29 cellular contexts compared by ENCODE assay signal in the genomic region with DNA sequence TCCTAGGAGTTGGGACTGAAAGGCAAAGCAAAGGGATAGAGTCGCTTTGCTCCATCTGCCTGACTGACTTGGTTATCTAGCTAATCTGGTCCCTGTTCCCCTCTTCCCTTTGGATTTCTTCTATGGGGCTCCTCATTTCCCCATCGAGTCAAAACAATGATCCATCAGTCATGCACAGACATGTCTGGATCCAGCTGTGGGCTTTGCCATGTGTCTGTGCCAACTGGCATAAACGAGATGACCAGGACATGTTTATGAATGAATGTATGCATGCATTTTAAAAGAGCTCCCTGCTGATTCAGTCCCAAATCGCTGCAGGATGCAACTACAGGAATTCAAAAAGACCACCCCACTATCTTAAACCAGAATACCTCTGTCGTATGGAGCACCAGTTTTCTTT.
A peak's percentile ranks its signal among the peaks of the same experiment; 100 is the strongest.
DNase-seq lines count a peak whose midpoint lies in the region; ATAC-seq and TF ChIP-seq lines count a peak whose summit lies in the region.
"Had no signal": no experiment of that assay in that cellular context is flagged by ENCODE, and none has a peak within 500 bp of the region (broad histone marks: within the 10 kb centered on the region; RNA-seq: fewer than 3 reads in every experiment).

No MANE protein-coding gene starts in this region.

- ATAC-seq in GM23338 = no peak
- ATAC-seq: mucosa of descending colon had no signal

- H2AFZ ChIP-seq in GM23338 = peak overlapping the region; percentile 52; the same call in 1 of the 2 replicates
- H2AFZ ChIP-seq in neural progenitor cell (replicated peaks) = peak overlapping the region; percentile 30
- H2AFZ ChIP-seq: parathyroid adenoma had no signal

- H3K27me3 ChIP-seq in GM23338 (ENCODE audit: insufficient read depth) (no peaks in the 10 kb centered on the region), endodermal cell (ENCODE audit: control insufficient read depth, insufficient read depth, low read length, poor library complexity, severe bottlenecking) (no peaks in the 10 kb centered on the region), neural progenitor cell (no peaks in the 10 kb centered on the region), esophagus squamous epithelium (no peaks in the 10 kb centered on the region)
- H3K27me3 ChIP-seq: BLaER1, cardiac muscle cell, colonic mucosa, right atrium auricular region, SJSA1 had no signal

- H3K4me1 ChIP-seq in GM23338 (ENCODE audit: insufficient read depth) = peaks cover 11% of the 10 kb centered on the region
- H3K4me1 ChIP-seq in endodermal cell (ENCODE audit: control insufficient read depth, insufficient read depth, low read length) = no peaks in the 10 kb centered on the region
- peaks cover 7% of the 10 kb centered on the region for H3K4me1 ChIP-seq in neural progenitor cell
- H3K4me1 ChIP-seq in esophagus squamous epithelium = peaks cover 0 to 24% (median 14%) of the 10 kb centered on the region in 3 donors
- H3K4me1 ChIP-seq: BLaER1, colonic mucosa, parathyroid adenoma, right atrium auricular region, SJSA1 had no signal

- peak overlapping the region; percentile 58 for H3K27ac Mint-ChIP-seq in GM23338
- H3K27ac Mint-ChIP-seq in endodermal cell = no peak overlapping the region
- peak overlapping the region; percentile 83 for H3K27ac Mint-ChIP-seq in neural progenitor cell
- no peak overlapping the region for H3K27ac Mint-ChIP-seq in activated CD4-positive, alpha-beta T cell treated with anti-CD3 and anti-CD28 coated beads, Interleukin-2, amount 10 ng/mL, durations not matched to agents 7 days and 5 days
- H3K27ac Mint-ChIP-seq: activated CD4-positive, alpha-beta T cell treated with anti-CD3 and anti-CD28 coated beads, Interleukin-2, amount 10 ng/mL, durations not matched to agents 24 days and 14 days; activated naive CD4-positive, alpha-beta T cell treated with anti-CD3 and anti-CD28 coated beads, Interleukin-2, amount 50 U/mL, for 24 hours; nephron had no signal

- H3K9me2 ChIP-seq in GM23338 (ENCODE audit: insufficient read depth) = no peaks in the 10 kb centered on the region; the same call in 1 of the 2 replicates

- H3K9ac ChIP-seq in endodermal cell (ENCODE audit: extremely low read depth, low read length, poor library complexity, severe bottlenecking) (no peak overlapping the region), neural progenitor cell (no peak overlapping the region)
- H3K9ac ChIP-seq: BLaER1, parathyroid adenoma had no signal

- H3K4me1 Mint-ChIP-seq in GM23338 (peaks cover 16% of the 10 kb centered on the region), endodermal cell (peaks cover 2% of the 10 kb centered on the region), neural progenitor cell (peaks cover 11% of the 10 kb centered on the region)
- H3K4me1 Mint-ChIP-seq in activated CD4-positive, alpha-beta T cell treated with anti-CD3 and anti-CD28 coated beads, Interleukin-2, amount 10 ng/mL, durations not matched to agents 7 days and 5 days = no peaks in the 10 kb centered on the region
- H3K4me1 Mint-ChIP-seq: activated CD4-positive, alpha-beta T cell treated with anti-CD3 and anti-CD28 coated beads, Interleukin-2, amount 10 ng/mL, durations not matched to agents 24 days and 14 days; activated naive CD4-positive, alpha-beta T cell treated with anti-CD3 and anti-CD28 coated beads, Interleukin-2, amount 50 U/mL, for 24 hours; nephron had no signal

- intact Hi-C loops in esophagus squamous epithelium (cut with DNase I) = no loop called here

- H3K4me3 ChIP-seq in GM23338 = no peak overlapping the region
- no peak overlapping the region for H3K4me3 ChIP-seq in endodermal cell (ENCODE audit: low read length)
- H3K4me3 ChIP-seq in neural progenitor cell = no peak overlapping the region
- no peak overlapping the region for H3K4me3 ChIP-seq in esophagus squamous epithelium
- H3K4me3 ChIP-seq: BLaER1, cardiac muscle cell, colonic mucosa, mucosa of descending colon, right atrium auricular region, SJSA1, smooth muscle cell had no signal

- H3K9me3 ChIP-seq in endodermal cell (ENCODE audit: control insufficient read depth, low read length) = peaks cover 8% of the 10 kb centered on the region
- no peaks in the 10 kb centered on the region for H3K9me3 ChIP-seq in neural progenitor cell (ENCODE audit: low read depth)
- H3K9me3 ChIP-seq in esophagus squamous epithelium = no peaks in the 10 kb centered on the region
- H3K9me3 ChIP-seq: BLaER1, colonic mucosa, mucosa of descending colon, right atrium auricular region, SJSA1 had no signal

- peaks cover 5% of the 10 kb centered on the region; the same call in 2 of the 3 replicates for H3K9me3 Mint-ChIP-seq in GM23338
- peaks cover 6% of the 10 kb centered on the region for H3K9me3 Mint-ChIP-seq in endodermal cell
- H3K9me3 Mint-ChIP-seq in neural progenitor cell = peaks cover 4% of the 10 kb centered on the region
- H3K9me3 Mint-ChIP-seq in activated CD4-positive, alpha-beta T cell treated with anti-CD3 and anti-CD28 coated beads, Interleukin-2, amount 10 ng/mL, durations not matched to agents 7 days and 5 days = no peaks in the 10 kb centered on the region
- H3K9me3 Mint-ChIP-seq: activated CD4-positive, alpha-beta T cell treated with anti-CD3 and anti-CD28 coated beads, Interleukin-2, amount 10 ng/mL, durations not matched to agents 24 days and 14 days; activated naive CD4-positive, alpha-beta T cell treated with anti-CD3 and anti-CD28 coated beads, Interleukin-2, amount 50 U/mL, for 24 hours had no signal

- TF ChIP-seq POLR2A in esophagus squamous epithelium (IDR thresholded peaks at IDR 0.05) = no peak

- CTCF ChIA-PET in activated CD4-positive, alpha-beta T cell treated with anti-CD3 and anti-CD28 coated beads, Interleukin-2, amount 10 ng/mL, durations not matched to agents 7 days and 5 days (lab: Charles Lee) = interaction anchor here (0.6 kb wide), 1 partner anchor 49 kb away, joined by 3 read pairs; no protein-coding TSS in a partner anchor

- H4K20me1 ChIP-seq in GM23338 (replicated peaks; ENCODE audit: insufficient read depth) = no peaks in the 10 kb centered on the region
- H4K20me1 ChIP-seq in neural progenitor cell (ENCODE audit: low read depth) = no peaks in the 10 kb centered on the region
- H4K20me1 ChIP-seq: BLaER1 had no signal

- H3K36me3 Mint-ChIP-seq in GM23338 (ENCODE audit: low read depth) (peaks cover 5% of the 10 kb centered on the region; the same call in 1 of the 3 replicates), endodermal cell (ENCODE audit: low read depth) (no peaks in the 10 kb centered on the region), neural progenitor cell (no peaks in the 10 kb centered on the region)
- no peaks in the 10 kb centered on the region for H3K36me3 Mint-ChIP-seq in activated CD4-positive, alpha-beta T cell treated with anti-CD3 and anti-CD28 coated beads, Interleukin-2, amount 10 ng/mL, durations not matched to agents 7 days and 5 days (ENCODE audit: low read depth)
- H3K36me3 Mint-ChIP-seq: activated naive CD4-positive, alpha-beta T cell treated with anti-CD3 and anti-CD28 coated beads, Interleukin-2, amount 50 U/mL, for 24 hours had no signal

- H3K27ac ChIP-seq in GM23338 (ENCODE audit: low read depth) (peak overlapping the region; percentile 45; the same call in 1 of the 2 replicates), endodermal cell (ENCODE audit: low read depth, low read length) (peak overlapping the region; percentile 76), neural progenitor cell (no peak overlapping the region), esophagus squamous epithelium (no peak overlapping the region)
- H3K27ac ChIP-seq: BLaER1, cardiac muscle cell, colonic mucosa, parathyroid adenoma, right atrium auricular region, SJSA1, WERI-Rb-1 had no signal

- no peaks in the 10 kb centered on the region for H3F3A ChIP-seq in GM23338 (replicated peaks; ENCODE audit: low read depth)
- H3F3A ChIP-seq in neural progenitor cell (ENCODE audit: low read depth) = no peaks in the 10 kb centered on the region

- H3K27me3 Mint-ChIP-seq in GM23338 (ENCODE audit: insufficient read depth, low read depth, poor library complexity) (no peaks in the 10 kb centered on the region), endodermal cell (ENCODE audit: insufficient read depth) (no peaks in the 10 kb centered on the region), neural progenitor cell (ENCODE audit: insufficient read depth, low read depth) (peaks cover under 1% of the 10 kb centered on the region)
- H3K27me3 Mint-ChIP-seq in activated CD4-positive, alpha-beta T cell treated with anti-CD3 and anti-CD28 coated beads, Interleukin-2, amount 10 ng/mL, durations not matched to agents 7 days and 5 days = no peaks in the 10 kb centered on the region
- H3K27me3 Mint-ChIP-seq: activated CD4-positive, alpha-beta T cell treated with anti-CD3 and anti-CD28 coated beads, Interleukin-2, amount 10 ng/mL, durations not matched to agents 24 days and 14 days; activated naive CD4-positive, alpha-beta T cell treated with anti-CD3 and anti-CD28 coated beads, Interleukin-2, amount 50 U/mL, for 24 hours had no signal

- H3K4me3 Mint-ChIP-seq in GM23338 = no peak overlapping the region
- H3K4me3 Mint-ChIP-seq in endodermal cell = no peak overlapping the region
- no peak overlapping the region for H3K4me3 Mint-ChIP-seq in neural progenitor cell
- no peak overlapping the region for H3K4me3 Mint-ChIP-seq in activated CD4-positive, alpha-beta T cell treated with anti-CD3 and anti-CD28 coated beads, Interleukin-2, amount 10 ng/mL, durations not matched to agents 7 days and 5 days
- H3K4me3 Mint-ChIP-seq: activated CD4-positive, alpha-beta T cell treated with anti-CD3 and anti-CD28 coated beads, Interleukin-2, amount 10 ng/mL, durations not matched to agents 24 days and 14 days; activated naive CD4-positive, alpha-beta T cell treated with anti-CD3 and anti-CD28 coated beads, Interleukin-2, amount 50 U/mL, for 24 hours; nephron had no signal

- TF ChIP-seq CTCF in GM23338 (conservative IDR thresholded peaks at IDR 0.05; ENCODE audit: low read depth in 2 of 2) (no peak), endodermal cell (conservative IDR thresholded peaks at IDR 0.05) (no peak), neural progenitor cell (IDR thresholded peaks at IDR 0.05) (no peak), esophagus squamous epithelium (IDR thresholded peaks at IDR 0.05) (no peak)

- WGBS in endodermal cell (ENCODE audit: insufficient coverage in 1 of 2, insufficient read length in 1 of 2), 2 experiments = 50 to 65% methylated on average over 1 to 5 of the region's 5 CpGs
- WGBS in esophagus squamous epithelium, 2 donors = 40 to 41% methylated on average over 5 of the region's 5 CpGs

- POLR2A ChIA-PET in activated CD4-positive, alpha-beta T cell treated with anti-CD3 and anti-CD28 coated beads, Interleukin-2, amount 10 ng/mL, durations not matched to agents 7 days and 5 days (lab: Charles Lee) = no interaction called here

- 0 out of 2 replicates have a peak overlapping the region, but pooled peaks have one; percentile 29 for H3K4me2 ChIP-seq in GM23338
- peak overlapping the region; percentile 17 for H3K4me2 ChIP-seq in neural progenitor cell
- H3K4me2 ChIP-seq: BLaER1, smooth muscle cell had no signal

- DNase-seq in GM23338 (ENCODE audit: low spot score) = no peak
- DNase-seq in LHCN-M2 (ENCODE audit: low read depth) = peak; percentile 5
- DNase-seq in endodermal cell = no peak
- peak; percentile 18 for DNase-seq in neural progenitor cell (ENCODE audit: low spot score)
- DNase-seq in activated CD4-positive, alpha-beta T cell treated with anti-CD3 and anti-CD28 coated beads, Interleukin-2, amount 10 ng/mL, durations not matched to agents 7 days and 5 days = no peak
- no peak for DNase-seq in DMS153 treated with DMSO at 0.1 percent for 48 hours (lab: John Stamatoyannopoulos, UW; ENCODE audit: unreplicated experiment)
- no peak for DNase-seq in stimulated activated CD4-positive, alpha-beta T cell treated with anti-CD3 and anti-CD28 coated beads, Interleukin-15, amount 100 ng/mL, for 24 hours
- DNase-seq in esophagus squamous epithelium (lab: John Stamatoyannopoulos, UW) = no peak
- DNase-seq: activated CD4-positive, alpha-beta T cell treated with anti-CD3 and anti-CD28 coated beads, Interleukin-2, amount 10 ng/mL, durations not matched to agents 24 days and 14 days; amygdala; colonic mucosa; DND-41; effector CD8-positive, alpha-beta T cell; mucosa of descending colon; NCI-H1417; NCI-H2029; NCI-H774; stimulated activated CD4-positive, alpha-beta T cell treated with anti-CD3 and anti-CD28 coated beads, Interleukin-1b, Interleukin-23, amount 100 ng/mL, for 48 hours; stimulated activated naive CD4-positive, alpha-beta T cell treated with Interleukin-2 at 50 U/mL for 16 hours; T-helper 9 cell; WERI-Rb-1 had no signal

- H3K36me3 ChIP-seq in GM23338 (ENCODE audit: insufficient read depth) = no peaks in the 10 kb centered on the region
- H3K36me3 ChIP-seq in endodermal cell (ENCODE audit: control insufficient read depth, insufficient read depth, low read length) = no peaks in the 10 kb centered on the region
- no peaks in the 10 kb centered on the region for H3K36me3 ChIP-seq in neural progenitor cell
- H3K36me3 ChIP-seq in esophagus squamous epithelium = no peaks in the 10 kb centered on the region
- H3K36me3 ChIP-seq: BLaER1, cardiac muscle cell, colonic mucosa, right atrium auricular region, SJSA1, WERI-Rb-1 had no signal

- no peaks in the 10 kb centered on the region for H3K79me2 ChIP-seq in GM23338 (replicated peaks; ENCODE audit: insufficient read depth)
- H3K79me2 ChIP-seq in neural progenitor cell (ENCODE audit: low read depth) = no peaks in the 10 kb centered on the region
- H3K79me2 ChIP-seq: parathyroid adenoma had no signal

Comparison
In these comparisons a context has a peak if more than half of its experiments do, and no peak if none do; other contexts are left out.
1. DNase-seq: peak in LHCN-M2 (single experiment) and neural progenitor cell (single experiment); none in GM23338 (single experiment), endodermal cell (single experiment), activated CD4-positive, alpha-beta T cell treated with anti-CD3 and anti-CD28 coated beads, Interleukin-2, amount 10 ng/mL, durations not matched to agents 7 days and 5 days (single experiment), DMS153 treated with DMSO at 0.1 percent for 48 hours (single experiment), stimulated activated CD4-positive, alpha-beta T cell treated with anti-CD3 and anti-CD28 coated beads, Interleukin-15, amount 100 ng/mL, for 24 hours (single experiment) and esophagus squamous epithelium (single experiment).
2. H3K27ac ChIP-seq: peak in GM23338 (single experiment) and endodermal cell (single experiment); none in neural progenitor cell (single experiment) and esophagus squamous epithelium (0 of 4).
3. H3K27ac Mint-ChIP-seq: peak in GM23338 (single experiment) and neural progenitor cell (single experiment); none in endodermal cell (single experiment) and activated CD4-positive, alpha-beta T cell treated with anti-CD3 and anti-CD28 coated beads, Interleukin-2, amount 10 ng/mL, durations not matched to agents 7 days and 5 days (single experiment).